In genomic region chr11:19696073-19696472, GRCh38 we compare ENCODE assay signal across 11 cellular contexts.
"Had no signal": no experiment of that assay in that cellular context is flagged by ENCODE, and none has a peak within 500 bp of the region (broad histone marks: within the 10 kb centered on the region; RNA-seq: fewer than 3 reads in every experiment).

No MANE protein-coding gene starts in this region.

- H3K36me3 ChIP-seq: prostate gland, spleen, thoracic aorta had no signal

- H3K4me1 ChIP-seq: prostate gland, spleen had no signal

- ATAC-seq: activated CD4-positive, CD25-positive, alpha-beta regulatory T cell treated with anti-CD3 and anti-CD28 coated beads, Interleukin-2, amount 50 U/mL, for 24 hours; sciatic nerve; stimulated activated naive CD8-positive, alpha-beta T cell treated with anti-CD3 and anti-CD28 coated beads, Interleukin-15, amount 100 ng/mL, for 72 hours had no signal

- H3K9me3 ChIP-seq: prostate gland, spleen, thoracic aorta had no signal

- H3K4me3 ChIP-seq: prostate gland, spleen, thoracic aorta had no signal

- H3K27ac ChIP-seq: prostate gland, spleen had no signal

- DNase-seq: activated naive CD8-positive, alpha-beta T cell treated with anti-CD3 and anti-CD28 coated beads for 36 hours; amygdala; hippocampal formation; kidney; spleen; stimulated activated CD4-positive, alpha-beta T cell treated with anti-CD3 and anti-CD28 coated beads, Interleukin-1b, Interleukin-23, amount 100 ng/mL, for 48 hours; stimulated activated naive CD8-positive, alpha-beta T cell treated with anti-CD3 and anti-CD28 coated beads, Interleukin-15, amount 100 ng/mL, for 72 hours had no signal
